ENCODE assay signal across 24 cellular contexts in genomic region chr22:31836010-31836409, GRCh38.
A peak's percentile ranks its signal among the peaks of the same experiment; 100 is the strongest.
DNase-seq lines count a peak whose midpoint lies in the region; ATAC-seq, FAIRE-seq and TF ChIP-seq lines count a peak whose summit lies in the region.
"Had no signal": no experiment of that assay in that cellular context is flagged by ENCODE, and none has a peak within 500 bp of the region (broad histone marks: within the 10 kb centered on the region; RNA-seq: fewer than 3 reads in every experiment).

No MANE protein-coding gene starts in this region.

- H3K36me3 ChIP-seq in GM23338 (ENCODE audit: insufficient read depth) (no peaks in the 10 kb centered on the region), H1 (ENCODE audit: control insufficient read depth in 2 of 4, insufficient read depth in 4 of 4, low read length in 3 of 4) (peaks cover 0 to 10% (median 0%) of the 10 kb centered on the region in 4 experiments; a peak in 3 of 8 replicates), PC-9 (ENCODE audit: low read depth) (0 out of 2 replicates have a peak, but pooled peaks cover 10% of the 10 kb centered on the region)

- H3K27me3 ChIP-seq in GM23338 (ENCODE audit: insufficient read depth) (no peaks in the 10 kb centered on the region), H1 (replicated peaks in 1 of 4; ENCODE audit: control insufficient read depth in 3 of 4, extremely low read depth in 1 of 4, insufficient read depth in 3 of 4, low read length in 3 of 4) (no peaks in the 10 kb centered on the region), PC-9 (ENCODE audit: insufficient read depth, low read depth) (no peaks in the 10 kb centered on the region)
- H3K27me3 ChIP-seq: SJCRH30 had no signal

- no peak overlapping the region for H3K27ac Mint-ChIP-seq in GM23338
- H3K27ac Mint-ChIP-seq in WTC11 = no peak overlapping the region
- H3K27ac Mint-ChIP-seq in MCF 10A (ENCODE audit: low read depth, unreplicated experiment) = no peak overlapping the region

- no peak for FAIRE-seq in H1 (lab: Jason Lieb, UNC)
- FAIRE-seq in frontal cortex (lab: Jason Lieb, UNC) = no peak
- FAIRE-seq: D721Med, HTR-8/SVneo had no signal

- intact Hi-C loops in PC-9 (cut with micrococcal nuclease; ENCODE audit: unreplicated experiment) = no loop called here
- intact Hi-C loops in MCF 10A (cut with micrococcal nuclease) = no loop called here

- no peak overlapping the region for H3K14ac ChIP-seq in H1 (ENCODE audit: insufficient read length)

- no peak overlapping the region for H2BK120ac ChIP-seq in H1 (replicated peaks; ENCODE audit: low read depth, low read length)

- H3K9me2 ChIP-seq in GM23338 (ENCODE audit: insufficient read depth) (no peaks in the 10 kb centered on the region), PC-9 (ENCODE audit: insufficient read depth) (no peaks in the 10 kb centered on the region)

- H3K9me3 Mint-ChIP-seq in GM23338 (no peaks in the 10 kb centered on the region), WTC11 (no peaks in the 10 kb centered on the region), MCF 10A (ENCODE audit: unreplicated experiment) (no peaks in the 10 kb centered on the region)

- BruUV-seq in PC-9 (replicated peaks; lab: Mats Ljungman, UMichigan) (no TSS peak), MCF 10A (replicated peaks; lab: Mats Ljungman, UMichigan) (no TSS peak)

- no peak overlapping the region for H3K23ac ChIP-seq in H1 (ENCODE audit: insufficient read length)

- H3F3A ChIP-seq in GM23338 (replicated peaks; ENCODE audit: low read depth) (0 out of 2 replicates have a peak, but pooled peaks cover 6% of the 10 kb centered on the region), PC-9 (ENCODE audit: insufficient read depth, low read depth) (peaks cover 4% of the 10 kb centered on the region; the same call in 1 of the 2 replicates)

- H4K5ac ChIP-seq in H1 (ENCODE audit: insufficient read length, low read depth, low read length) = no peak overlapping the region

- H2AFZ ChIP-seq in GM23338 (no peak overlapping the region), H1 (ENCODE audit: low read length) (no peak overlapping the region), PC-9 (no peak overlapping the region)

- H3K27me3 Mint-ChIP-seq in GM23338 (ENCODE audit: insufficient read depth, low read depth, poor library complexity) (no peaks in the 10 kb centered on the region), WTC11 (ENCODE audit: low read depth) (no peaks in the 10 kb centered on the region), MCF 10A (ENCODE audit: insufficient read depth, unreplicated experiment) (no peaks in the 10 kb centered on the region)

- H3K36me3 Mint-ChIP-seq in GM23338 (ENCODE audit: low read depth) (peaks cover 3% of the 10 kb centered on the region; the same call in 1 of the 3 replicates), WTC11 (peaks cover 4% of the 10 kb centered on the region), MCF 10A (ENCODE audit: insufficient read depth, unreplicated experiment) (peaks cover 28% of the 10 kb centered on the region)

- H3K4ac ChIP-seq in H1 (replicated peaks; ENCODE audit: insufficient read length, low read depth, low read length) = no peak overlapping the region

- H2AK5ac ChIP-seq in H1 (ENCODE audit: low read depth, low read length) = no peak overlapping the region

- H3K4me2 ChIP-seq in GM23338 (no peak overlapping the region), H1 (ENCODE audit: insufficient read depth in 1 of 2, low read depth in 2 of 2, low read length in 2 of 2) (no peak overlapping the region), PC-9 (no peak overlapping the region)

- ATAC-seq in GM23338 = peak; percentile 60; the same call in 2 of the 3 replicates
- peak; percentile 39; the same call in 1 of the 2 replicates for ATAC-seq in WTC11
- ATAC-seq in HG02884 (IDR thresholded peaks at IDR 0.05; ENCODE audit: unreplicated experiment) = no peak
- ATAC-seq: Panc1 had no signal

- no peaks in the 10 kb centered on the region for H3K79me1 ChIP-seq in H1 (ENCODE audit: low read depth, low read length)

- POLR2A ChIA-PET in WTC11 (lab: Charles Lee) (no interaction called here), H1 (lab: Charles Lee; ENCODE audit: partially characterized antibody) (interaction anchor here (0.9 kb wide), 1 partner anchor 103 kb away, joined by 4 read pairs; no protein-coding TSS in a partner anchor), PC-9 (lab: Charles Lee; ENCODE audit: unreplicated experiment) (no interaction called here), MCF 10A (lab: Yijun Ruan, JAX) (no interaction called here)

- no peak overlapping the region for H3K18ac ChIP-seq in H1 (ENCODE audit: extremely low read depth, low read length)

- no peak overlapping the region for H2BK12ac ChIP-seq in H1 (ENCODE audit: low read depth, low read length)

- DNase-seq in GM23338 (ENCODE audit: low spot score) (peak; percentile 22), WTC11 (ENCODE audit: low spot score) (no peak), H1 (ENCODE audit: low read depth in 1 of 2, low spot score in 2 of 2) (no peak), left kidney (ENCODE audit: low read depth, low spot score) (peak; percentile 12), PC-9 (no peak), MCF 10A (ENCODE audit: unreplicated experiment) (no peak), frontal cortex (ENCODE audit: low spot score in 2 of 2) (no peak)
- DNase-seq: AML-193, DMS53, GDM1, KG1, MV-4-11, NCI-H1105 treated with DMSO at 0.1 percent for 48 hours, NCI-H2029 treated with DMSO at 0.1 percent for 48 hours, NCI-H226, NCI-H510A treated with DMSO at 0.1 percent for 48 hours, NCI-H748 treated with DMSO at 0.1 percent for 48 hours, SJCRH30 had no signal

- no peak overlapping the region for H2BK5ac ChIP-seq in H1 (ENCODE audit: low read depth, low read length)

- peak; percentile 20 to 47; a peak in 2 of 4 replicates for TF ChIP-seq RAD21 in H1 (IDR thresholded peaks at IDR 0.05 in 1 of 2, conservative IDR thresholded peaks at IDR 0.05 in 1 of 2; ENCODE audit: low read depth in 2 of 2, low read length in 2 of 2)

- no peak overlapping the region for H4K8ac ChIP-seq in H1 (ENCODE audit: extremely low read depth, insufficient read depth, low read length)

- TF ChIP-seq CTCF in GM23338 (conservative IDR thresholded peaks at IDR 0.05; ENCODE audit: low read depth in 2 of 2) (peak; percentile 29 to 53; a peak in 3 of 4 replicates), WTC11 (IDR thresholded peaks at IDR 0.05) (no peak), H1 (IDR thresholded peaks at IDR 0.05; ENCODE audit: control extremely low read depth in 1 of 3, insufficient read depth in 1 of 3, low read depth in 1 of 3, low read length in 3 of 3) (peak; percentile 15 to 29 (median 23); a peak in 3 of 4 replicates), PC-9 (conservative IDR thresholded peaks at IDR 0.05) (no peak), MCF 10A (IDR thresholded peaks at IDR 0.05; ENCODE audit: unreplicated experiment) (no peak)

- no peak for TF ChIP-seq POLR2A in H1 (IDR thresholded peaks at IDR 0.05; ENCODE audit: control extremely low read depth in 1 of 2, low read depth in 2 of 2, low read length in 2 of 2)

- no peak overlapping the region for H3K9ac ChIP-seq in H1 (replicated peaks in 1 of 4; ENCODE audit: extremely low read depth in 1 of 4, low read depth in 3 of 4, low read length in 3 of 4)

- H3K9me3 ChIP-seq in H1 (ENCODE audit: insufficient read depth in 2 of 2, low read depth in 1 of 2, low read length in 1 of 2) (no peaks in the 10 kb centered on the region), PC-9 (ENCODE audit: insufficient read depth, low read depth) (no peaks in the 10 kb centered on the region)
- H3K9me3 ChIP-seq: HAP-1, SJCRH30 had no signal

- H4K91ac ChIP-seq in H1 (replicated peaks; ENCODE audit: insufficient read length, low read length) = no peak overlapping the region

- WGBS in H1 (ENCODE audit: extremely low coverage in 1 of 2, insufficient coverage in 1 of 2, insufficient read length in 1 of 2, insufficient replicate concordance in 2 of 2, low coverage in 1 of 2, low lambda C conversion rate in 2 of 2, missing lambda C conversion rate in 1 of 2), 2 experiments = 92% methylated on average over 5 of the region's 5 CpGs; no CpG with 5 or more reads in 1 of the 2 experiments

- H3K23me2 ChIP-seq in H1 (ENCODE audit: low read depth, low read length) = no peaks in the 10 kb centered on the region; the same call in 1 of the 2 replicates

- no peak overlapping the region for H3K4me3 Mint-ChIP-seq in GM23338
- H3K4me3 Mint-ChIP-seq in WTC11 = no peak overlapping the region
- no peak overlapping the region for H3K4me3 Mint-ChIP-seq in MCF 10A (ENCODE audit: unreplicated experiment)

- no peaks in the 10 kb centered on the region for H3K79me2 ChIP-seq in GM23338 (replicated peaks; ENCODE audit: insufficient read depth)
- H3K79me2 ChIP-seq in H1 (ENCODE audit: control insufficient read depth in 1 of 2, insufficient read depth in 2 of 2, low read length in 2 of 2) = no peaks in the 10 kb centered on the region
- H3K79me2 ChIP-seq in PC-9 (ENCODE audit: low read depth) = no peaks in the 10 kb centered on the region

- no peak overlapping the region for H2BK15ac ChIP-seq in H1 (ENCODE audit: low read length)

- no peak for TF ChIP-seq EP300 in H1 (IDR thresholded peaks at IDR 0.05; ENCODE audit: borderline replicate concordance in 1 of 2, low read depth in 2 of 2, low read length in 2 of 2)

- CTCF ChIA-PET in WTC11 (lab: Charles Lee) = interaction anchor here (0.5 to 3.6 kb wide), 9 partner anchors 8 to 1432 kb away, joined by 3 to 15 read pairs (median 4); no protein-coding TSS in a partner anchor
- CTCF ChIA-PET in H1 (lab: Charles Lee; ENCODE audit: partially characterized antibody) = interaction anchor here (1.0 to 2.1 kb wide), 8 partner anchors 9 to 141 kb away, joined by 3 to 13 read pairs (median 5); no protein-coding TSS in a partner anchor
- CTCF ChIA-PET in PC-9 (lab: Charles Lee) = no interaction called here
- CTCF ChIA-PET in MCF 10A (lab: Yijun Ruan, JAX) = interaction anchor here (1.2 kb wide), 1 partner anchor 12 kb away, joined by 3 read pairs; no protein-coding TSS in a partner anchor

- H3K56ac ChIP-seq in H1 (replicated peaks; ENCODE audit: insufficient read length, low read depth, low read length) = no peak overlapping the region

- H3K27ac ChIP-seq in GM23338 (ENCODE audit: low read depth) (no peak overlapping the region), H1 (ENCODE audit: low read depth, low read length) (no peak overlapping the region), PC-9 (no peak overlapping the region)
- H3K27ac ChIP-seq: C4-2B, SJCRH30 had no signal

- no peaks in the 10 kb centered on the region for H3K4me1 ChIP-seq in GM23338 (ENCODE audit: insufficient read depth)
- no peaks in the 10 kb centered on the region for H3K4me1 ChIP-seq in H1 (replicated peaks in 1 of 4; ENCODE audit: control insufficient read depth in 3 of 4, insufficient read depth in 4 of 4, low read length in 3 of 4)
- H3K4me1 ChIP-seq in PC-9 (replicated peaks; ENCODE audit: insufficient read depth) = peaks cover 2% of the 10 kb centered on the region
- H3K4me1 ChIP-seq: HAP-1, SJCRH30 had no signal

- H3K4me1 Mint-ChIP-seq in GM23338 (no peaks in the 10 kb centered on the region), WTC11 (no peaks in the 10 kb centered on the region), MCF 10A (ENCODE audit: insufficient read depth, unreplicated experiment) (peaks cover 14% of the 10 kb centered on the region)

- no peaks in the 10 kb centered on the region; the same call in 1 of the 2 replicates for H4K20me1 ChIP-seq in GM23338 (replicated peaks; ENCODE audit: insufficient read depth)
- no peaks in the 10 kb centered on the region for H4K20me1 ChIP-seq in H1 (replicated peaks in 1 of 2; ENCODE audit: control insufficient read depth in 1 of 2, insufficient read depth in 2 of 2, low read length in 2 of 2)
- H4K20me1 ChIP-seq in PC-9 (ENCODE audit: insufficient read depth) = no peaks in the 10 kb centered on the region

- H3K4me3 ChIP-seq in GM23338 (no peak overlapping the region), H1 (ENCODE audit: extremely low read depth in 1 of 4, insufficient read depth in 2 of 4, low read depth in 3 of 4, low read length in 4 of 4) (no peak overlapping the region), PC-9 (no peak overlapping the region)
- H3K4me3 ChIP-seq: HAP-1, SJCRH30 had no signal

- H2BK20ac ChIP-seq in H1 (ENCODE audit: low read length) = no peak overlapping the region

Comparison
In these comparisons a context has a peak if more than half of its experiments do, and no peak if none do; other contexts are left out.
1. DNase-seq: peak in GM23338 (single experiment) and left kidney (single experiment); none in WTC11 (single experiment), H1 (0 of 2), PC-9 (0 of 2), MCF 10A (single experiment) and frontal cortex (0 of 2).
2. CTCF ChIP-seq: peak in GM23338 (2 of 2) and H1 (3 of 3); none in WTC11 (single experiment), PC-9 (single experiment) and MCF 10A (single experiment).